ENCODE assay signal across 1 cellular context in genomic region chr2:202249521-202249850, GRCh38.
TF ChIP-seq lines count a peak whose summit lies in the region.

No MANE protein-coding gene starts in this region.

TF ChIP-seq in IMR-90, 13 proteins besides CTCF, POLR2A, EP300 and RAD21 (continued from another document):
- TF ChIP-seq USF2 (IDR thresholded peaks at IDR 0.05; ENCODE audit: low read depth, low read length) = no peak
- TF ChIP-seq FOS (IDR thresholded peaks at IDR 0.05; ENCODE audit: low read depth, low read length) = no peak
- TF ChIP-seq RCOR1 (IDR thresholded peaks at IDR 0.05; ENCODE audit: insufficient replicate concordance, low read length) = no peak
TF ChIP-seq in IMR-90: peak in this region for 0.
